8 cellular contexts compared by ENCODE assay signal in genomic region chr1:179366093-179366800, GRCh38. TPM values are rescaled to one million over a fixed set of nuclear protein-coding genes. Genes with fewer than 3 reads are reported as not detected.
DNase-seq lines count a peak whose midpoint lies in the region; ATAC-seq and TF ChIP-seq lines count a peak whose summit lies in the region.

No MANE protein-coding gene starts in this region.

- H3K4me3 Mint-ChIP-seq in CD4-positive, alpha-beta T cell: peak overlapping the region; percentile 96

- peak overlapping the region; percentile 78 for H3K4me3 ChIP-seq in HUES48 (ENCODE audit: low read depth, low read length)
- H3K4me3 ChIP-seq in iPS DF 6.9 (ENCODE audit: low read length): peak overlapping the region; percentile 96
- peak overlapping the region; percentile 43 to 83 (median 67) for H3K4me3 ChIP-seq in skin epidermis

- no peaks in the 10 kb centered on the region for H3K27me3 ChIP-seq in CD4-positive, alpha-beta T cell (ENCODE audit: control insufficient read depth, insufficient read depth, low read length)
- H3K27me3 ChIP-seq in HUES48 (ENCODE audit: control insufficient read depth, insufficient read depth, low read length) (no peaks in the 10 kb centered on the region), iPS DF 6.9 (ENCODE audit: control insufficient read depth, insufficient read depth, low read length) (no peaks in the 10 kb centered on the region)

- CTCF ChIA-PET in CD4-positive, alpha-beta T cell (lab: Charles Lee): interaction anchor here (1.3 to 1.6 kb wide), 2 partner anchors 14 to 72 kb away, joined by 3 to 12 read pairs; partner anchors contain the start of gene SOAT1

- no peaks in the 10 kb centered on the region for H3K9me3 ChIP-seq in CD4-positive, alpha-beta T cell (ENCODE audit: control insufficient read depth, low read length)
- H3K9me3 ChIP-seq in HUES48 (ENCODE audit: control insufficient read depth, insufficient read depth, low read length) (no peaks in the 10 kb centered on the region), iPS DF 6.9 (ENCODE audit: control insufficient read depth, insufficient read depth, low read length) (no peaks in the 10 kb centered on the region)

- peak in 2 of 10 experiments; percentile 5 to 22 for DNase-seq in CD4-positive, alpha-beta T cell
- DNase-seq in activated naive CD4-positive, alpha-beta T cell treated with anti-CD3 and anti-CD28 coated beads, Interleukin-2, amount 50 U/mL, for 16 hours: peak; percentile 24
- DNase-seq in iPS DF 6.9 (ENCODE audit: low read depth, low spot score) (no peak), GM20000 (ENCODE audit: low spot score) (no peak), NCI-H1930 (lab: John Stamatoyannopoulos, UW) (no peak)

- ATAC-seq in CD4-positive, alpha-beta T cell (ENCODE audit: poor library complexity): peak; percentile 22
- ATAC-seq in GM19397 (IDR thresholded peaks at IDR 0.05; ENCODE audit: unreplicated experiment): peak; percentile 30

- POLR2A ChIA-PET in CD4-positive, alpha-beta T cell (lab: Charles Lee): interaction anchor here (0.9 to 2.4 kb wide), 12 partner anchors 11 to 516 kb away, joined by 3 to 56 read pairs (median 4); partner anchors contain the start of genes SOAT1, TOR1AIP1 and TOR3A

- peak overlapping the region; percentile 93 for H3K9ac ChIP-seq in HUES48 (ENCODE audit: low read depth, low read length)

- no peaks in the 10 kb centered on the region for H3K9me3 Mint-ChIP-seq in CD4-positive, alpha-beta T cell

- H3K36me3 Mint-ChIP-seq in CD4-positive, alpha-beta T cell (ENCODE audit: low read depth): peaks cover 7% of the 10 kb centered on the region

- WGBS in iPS DF 6.9 (ENCODE audit: insufficient coverage, insufficient read length): no CpG with 5 or more reads among the region's 28 CpGs

- peaks cover 14% of the 10 kb centered on the region for H3K4me1 Mint-ChIP-seq in CD4-positive, alpha-beta T cell (ENCODE audit: low read depth)

- H3K27me3 Mint-ChIP-seq in CD4-positive, alpha-beta T cell: no peaks in the 10 kb centered on the region

- intact Hi-C loops in CD4-positive, alpha-beta T cell (cut with DNase I, micrococcal nuclease): loop anchor here (2.0 to 10.0 kb wide), 10 partner anchors 73 to 1136 kb away; partner anchors contain the start of genes FAM20B (in 2 of the 2), ACBD6 (in 1 of the 2), CEP350 (in 1 of the 2) and QSOX1 (in 1 of the 2)

- H3K4me1 ChIP-seq in HUES48 (ENCODE audit: control insufficient read depth, insufficient read depth, low read length) (no peaks in the 10 kb centered on the region), iPS DF 6.9 (ENCODE audit: control insufficient read depth, insufficient read depth, low read length) (no peaks in the 10 kb centered on the region)

- H3K27ac Mint-ChIP-seq in CD4-positive, alpha-beta T cell: peak overlapping the region; percentile 99

- H3K27ac ChIP-seq in CD4-positive, alpha-beta T cell (ENCODE audit: low read depth, low read length): peak overlapping the region; percentile 94
- H3K27ac ChIP-seq in HUES48 (ENCODE audit: low read depth, low read length) (peak overlapping the region; percentile 95), iPS DF 6.9 (ENCODE audit: low read length) (no peak overlapping the region), skin epidermis (peak overlapping the region; percentile 37 to 97 (median 93))

- H3K36me3 ChIP-seq in HUES48 (ENCODE audit: control insufficient read depth, insufficient read depth, low read length) (no peaks in the 10 kb centered on the region), iPS DF 6.9 (ENCODE audit: control insufficient read depth, insufficient read depth, low read length) (no peaks in the 10 kb centered on the region)

- no peak for TF ChIP-seq CTCF in CD4-positive, alpha-beta T cell (IDR thresholded peaks at IDR 0.05)
- TF ChIP-seq CTCF in GM20000 (IDR thresholded peaks at IDR 0.05; ENCODE audit: extremely low read depth, missing control alignments): no peak

RNA-seq across cellular contexts. Expression of gene AXDND1, which starts 0.5 kb away (rescaled TPM):
- 1 to 10 TPM; 1.1 TPM for total RNA-seq in CD4-positive, alpha-beta T cell
